8 cellular contexts compared by ENCODE assay signal in the genomic region with DNA sequence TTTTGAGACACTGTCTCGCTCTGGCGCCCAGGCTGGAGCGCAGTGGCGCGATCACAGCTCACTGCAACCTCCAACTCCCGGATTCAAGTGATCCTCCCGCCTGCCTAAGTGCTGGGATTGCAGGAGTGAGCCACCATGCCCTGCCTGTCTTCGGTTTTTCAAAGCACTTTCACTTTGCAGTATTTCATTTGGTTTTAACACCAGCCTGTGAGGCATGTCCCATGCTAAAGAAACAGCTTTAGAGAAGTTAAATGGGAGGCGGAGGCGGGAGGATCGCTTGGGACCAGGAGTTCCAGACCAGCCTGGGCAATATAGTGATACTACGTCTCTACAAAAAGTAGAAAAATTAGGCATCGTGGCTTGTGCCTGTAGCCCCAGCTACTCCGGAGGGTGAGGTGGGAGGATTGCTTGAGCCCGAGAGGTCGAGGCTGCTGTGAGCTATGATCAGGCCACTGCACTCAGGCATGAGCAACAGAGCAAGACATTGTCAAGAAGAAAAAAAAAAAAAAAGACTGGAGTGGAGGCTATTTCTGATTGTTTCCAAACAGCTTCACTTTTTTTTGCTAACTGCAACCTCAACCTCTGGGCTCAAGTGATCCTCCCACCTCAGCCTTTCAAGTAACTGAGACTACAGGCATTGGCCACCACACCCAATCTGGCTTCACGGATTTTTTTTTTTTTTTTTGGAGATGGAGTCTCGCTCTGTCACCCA.
DNase-seq lines count a peak whose midpoint lies in the region; ATAC-seq and TF ChIP-seq lines count a peak whose summit lies in the region.

No MANE protein-coding gene starts in this region.

- no peak for ATAC-seq in GM18868 (IDR thresholded peaks at IDR 0.05; ENCODE audit: unreplicated experiment)

- H3K27me3 ChIP-seq in subcutaneous abdominal adipose tissue (ENCODE audit: control insufficient read depth in 5 of 5, insufficient read depth in 4 of 5, low read length in 5 of 5): no peaks in the 10 kb centered on the region

- H3K27ac ChIP-seq in HEK293 (ENCODE audit: extremely low read depth, low read depth, low read length) (peak overlapping the region; percentile 34; the same call in 1 of the 2 replicates), subcutaneous abdominal adipose tissue (ENCODE audit: low read depth, low read length) (peak overlapping the region; percentile 99)

- peaks cover 17% of the 10 kb centered on the region for H3K36me3 Mint-ChIP-seq in activated naive CD4-positive, alpha-beta T cell treated with anti-CD3 and anti-CD28 coated beads, Interleukin-2, amount 50 U/mL, for 24 hours

- no peak for TF ChIP-seq CTCF in AG04449 (IDR thresholded peaks at IDR 0.05; ENCODE audit: insufficient read depth, low read length, missing control alignments)
- TF ChIP-seq CTCF in HEK293 (tag by site-specific recombination; IDR thresholded peaks at IDR 0.05): no peak

- peak overlapping the region in 3 of 5 donors; percentile 59 to 93 (median 85) for H3K9ac ChIP-seq in subcutaneous abdominal adipose tissue (ENCODE audit: low read length in 5 of 5)

- no peak for DNase-seq in AG04449 (ENCODE audit: low read depth, low spot score)
- DNase-seq in iris pigment epithelial cell (ENCODE audit: low read depth): peak; percentile 37
- DNase-seq in GM03348 (ENCODE audit: low spot score): no peak
- no peak for DNase-seq in 8988T

- H3K27ac Mint-ChIP-seq in activated naive CD4-positive, alpha-beta T cell treated with anti-CD3 and anti-CD28 coated beads, Interleukin-2, amount 50 U/mL, for 24 hours: peak overlapping the region; percentile 97

- peaks cover 53% of the 10 kb centered on the region for H3K4me1 Mint-ChIP-seq in activated naive CD4-positive, alpha-beta T cell treated with anti-CD3 and anti-CD28 coated beads, Interleukin-2, amount 50 U/mL, for 24 hours

- H3K4me3 ChIP-seq in AG04449 (ENCODE audit: low read depth, low read length) (peak overlapping the region; percentile 91), HEK293 (ENCODE audit: low read depth, low read length) (peak overlapping the region; percentile 93), subcutaneous abdominal adipose tissue (ENCODE audit: low read depth in 1 of 5, low read length in 5 of 5) (peak overlapping the region; percentile 61 to 95 (median 82))

- POLR2A ChIA-PET in AG04449 (lab: Yijun Ruan, JAX): interaction anchor here (0.8 to 1.7 kb wide), 4 partner anchors 9 to 45 kb away, joined by 3 to 23 read pairs (median 4); a partner anchor contains a TSS
- POLR2A ChIA-PET in HEK293 (lab: Yijun Ruan, JAX): interaction anchor here (0.5 to 4.6 kb wide), 18 partner anchors 9 to 578 kb away, joined by 3 to 68 read pairs (median 4); a partner anchor contains a TSS

- H3K36me3 ChIP-seq in HEK293 (ENCODE audit: control insufficient read depth in 2 of 2, insufficient read depth in 1 of 2, low read length in 2 of 2) (peaks cover 38 to 54% of the 10 kb centered on the region in 2 experiments), subcutaneous abdominal adipose tissue (ENCODE audit: control insufficient read depth in 5 of 5, insufficient read depth in 5 of 5, low read length in 5 of 5) (peaks cover 7 to 40% (median 19%) of the 10 kb centered on the region in 5 donors)

- H3K4me1 ChIP-seq in HEK293 (ENCODE audit: control insufficient read depth, insufficient read depth, low read length): peaks cover 7% of the 10 kb centered on the region
- peaks cover 9 to 55% (median 43%) of the 10 kb centered on the region in 5 donors for H3K4me1 ChIP-seq in subcutaneous abdominal adipose tissue (ENCODE audit: control insufficient read depth in 5 of 5, insufficient read depth in 5 of 5, low read length in 5 of 5)

- H3K9me3 Mint-ChIP-seq in activated naive CD4-positive, alpha-beta T cell treated with anti-CD3 and anti-CD28 coated beads, Interleukin-2, amount 50 U/mL, for 24 hours: no peaks in the 10 kb centered on the region

- no peaks in the 10 kb centered on the region for H3K9me3 ChIP-seq in HEK293 (ENCODE audit: control insufficient read depth, insufficient read depth, low read depth, low read length)
- no peaks in the 10 kb centered on the region for H3K9me3 ChIP-seq in subcutaneous abdominal adipose tissue (ENCODE audit: control insufficient read depth in 5 of 5, low read length in 5 of 5)

- peak overlapping the region; percentile 99 for H3K4me3 Mint-ChIP-seq in activated naive CD4-positive, alpha-beta T cell treated with anti-CD3 and anti-CD28 coated beads, Interleukin-2, amount 50 U/mL, for 24 hours

- H3K27me3 Mint-ChIP-seq in activated naive CD4-positive, alpha-beta T cell treated with anti-CD3 and anti-CD28 coated beads, Interleukin-2, amount 50 U/mL, for 24 hours: no peaks in the 10 kb centered on the region

- CTCF ChIA-PET in AG04449 (lab: Yijun Ruan, JAX) (interaction anchor here (1.0 to 6.5 kb wide), 7 partner anchors 8 to 340 kb away, joined by 3 to 74 read pairs (median 4); a partner anchor contains a TSS), HEK293 (lab: Yijun Ruan, JAX) (interaction anchor here (0.6 to 8.7 kb wide), 10 partner anchors 7 to 526 kb away, joined by 3 to 68 read pairs (median 5); a partner anchor contains a TSS)

TF ChIP-seq in HEK293, 187 proteins besides CTCF, POLR2A, EP300 and RAD21:
- TF ChIP-seq, protein P1, sequence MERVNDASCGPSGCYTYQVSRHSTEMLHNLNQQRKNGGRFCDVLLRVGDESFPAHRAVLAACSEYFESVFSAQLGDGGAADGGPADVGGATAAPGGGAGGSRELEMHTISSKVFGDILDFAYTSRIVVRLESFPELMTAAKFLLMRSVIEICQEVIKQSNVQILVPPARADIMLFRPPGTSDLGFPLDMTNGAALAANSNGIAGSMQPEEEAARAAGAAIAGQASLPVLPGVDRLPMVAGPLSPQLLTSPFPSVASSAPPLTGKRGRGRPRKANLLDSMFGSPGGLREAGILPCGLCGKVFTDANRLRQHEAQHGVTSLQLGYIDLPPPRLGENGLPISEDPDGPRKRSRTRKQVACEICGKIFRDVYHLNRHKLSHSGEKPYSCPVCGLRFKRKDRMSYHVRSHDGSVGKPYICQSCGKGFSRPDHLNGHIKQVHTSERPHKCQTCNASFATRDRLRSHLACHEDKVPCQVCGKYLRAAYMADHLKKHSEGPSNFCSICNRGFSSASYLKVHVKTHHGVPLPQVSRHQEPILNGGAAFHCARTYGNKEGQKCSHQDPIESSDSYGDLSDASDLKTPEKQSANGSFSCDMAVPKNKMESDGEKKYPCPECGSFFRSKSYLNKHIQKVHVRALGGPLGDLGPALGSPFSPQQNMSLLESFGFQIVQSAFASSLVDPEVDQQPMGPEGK (tag by site-specific recombination; IDR thresholded peaks at IDR 0.05): no peak
- TF ChIP-seq ZNF600 (tag by site-specific recombination; IDR thresholded peaks at IDR 0.05) (0 out of 2 replicates have a peak, but pooled peaks have one; percentile 41), KLF1 (tag by site-specific recombination; IDR thresholded peaks at IDR 0.05) (peak; percentile 37), ZNF549 (tag by site-specific recombination; IDR thresholded peaks at IDR 0.05) (no peak), ZBTB17 (tag by site-specific recombination; IDR thresholded peaks at IDR 0.05) (peak; percentile 98), ZNF776 (tag by site-specific recombination; IDR thresholded peaks at IDR 0.05; ENCODE audit: borderline replicate concordance) (no peak), SP2 (tag by site-specific recombination; IDR thresholded peaks at IDR 0.05) (peak; percentile 33; the same call in 1 of the 2 replicates), WT1 (tag by site-specific recombination; IDR thresholded peaks at IDR 0.05) (peak; percentile 8; the same call in 1 of the 2 replicates), SP7 (tag by site-specific recombination; IDR thresholded peaks at IDR 0.05) (no peak), GFI1B (tag by site-specific recombination; IDR thresholded peaks at IDR 0.05) (peak; percentile 79; the same call in 1 of the 2 replicates), ZNF394 (tag by site-specific recombination; IDR thresholded peaks at IDR 0.05; ENCODE audit: borderline replicate concordance) (peak; percentile 83), EGR2 (tag by site-specific recombination; IDR thresholded peaks at IDR 0.05; ENCODE audit: low read depth) (no peak), ZNF777 (tag by site-specific recombination; IDR thresholded peaks at IDR 0.05; ENCODE audit: borderline replicate concordance) (no peak), OVOL3 (tag by site-specific recombination; IDR thresholded peaks at IDR 0.05) (no peak), ZNF658 (tag by site-specific recombination; IDR thresholded peaks at IDR 0.05) (no peak), BCL11B (tag by site-specific recombination; IDR thresholded peaks at IDR 0.05; ENCODE audit: low read depth) (no peak), ZNF311 (tag by site-specific recombination; IDR thresholded peaks at IDR 0.05; ENCODE audit: borderline replicate concordance) (no peak), ZBTB8A (tag by site-specific recombination; IDR thresholded peaks at IDR 0.05) (peak; percentile 42; the same call in 1 of the 2 replicates), GLI2 (tag by site-specific recombination; IDR thresholded peaks at IDR 0.05; ENCODE audit: borderline replicate concordance, low read depth) (no peak), ZFP37 (tag by site-specific recombination; IDR thresholded peaks at IDR 0.05) (no peak), ZNF837 (tag by site-specific recombination; IDR thresholded peaks at IDR 0.05) (no peak)
- TF ChIP-seq, protein P2, sequence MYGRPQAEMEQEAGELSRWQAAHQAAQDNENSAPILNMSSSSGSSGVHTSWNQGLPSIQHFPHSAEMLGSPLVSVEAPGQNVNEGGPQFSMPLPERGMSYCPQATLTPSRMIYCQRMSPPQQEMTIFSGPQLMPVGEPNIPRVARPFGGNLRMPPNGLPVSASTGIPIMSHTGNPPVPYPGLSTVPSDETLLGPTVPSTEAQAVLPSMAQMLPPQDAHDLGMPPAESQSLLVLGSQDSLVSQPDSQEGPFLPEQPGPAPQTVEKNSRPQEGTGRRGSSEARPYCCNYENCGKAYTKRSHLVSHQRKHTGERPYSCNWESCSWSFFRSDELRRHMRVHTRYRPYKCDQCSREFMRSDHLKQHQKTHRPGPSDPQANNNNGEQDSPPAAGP (tag by site-specific recombination; IDR thresholded peaks at IDR 0.05): no peak
TF ChIP-seq in HEK293: peak in this region for 8.
